Comparison of ENCODE assay signal across 8 cellular contexts in the genomic region with DNA sequence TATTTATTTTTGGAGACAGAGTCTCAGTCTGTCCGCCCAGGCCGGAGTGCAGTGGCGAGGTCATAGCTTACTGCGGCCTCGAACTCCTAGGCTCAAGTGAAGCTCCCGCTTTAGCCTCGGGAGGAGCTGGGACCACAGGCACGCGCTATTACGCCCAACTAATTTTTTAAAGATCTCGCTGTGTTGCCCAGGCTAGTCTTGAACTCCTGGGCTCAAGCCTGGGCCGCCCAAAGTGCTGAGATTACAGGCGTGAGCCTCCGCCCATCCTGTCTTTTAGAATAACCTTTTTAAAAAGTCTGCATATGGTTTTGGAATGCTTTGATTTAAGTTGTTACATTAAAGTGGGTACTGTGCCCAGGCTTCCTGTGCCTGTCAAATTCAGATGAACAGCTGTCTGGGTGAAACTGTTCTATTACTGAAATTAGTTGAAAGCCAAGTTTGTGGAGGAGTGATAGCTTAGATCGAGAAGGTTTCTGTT. TPM values are rescaled to one million over a fixed set of nuclear protein-coding genes. Genes with fewer than 3 reads are reported as not detected.
DNase-seq lines count a peak whose midpoint lies in the region; ATAC-seq and TF ChIP-seq lines count a peak whose summit lies in the region.

No MANE protein-coding gene starts in this region.

- peaks cover 53% of the 10 kb centered on the region for H3K79me2 ChIP-seq in ACC112 (ENCODE audit: control insufficient read depth, insufficient read depth, low read length, unreplicated experiment)

- H3K36me3 ChIP-seq in ACC112 (ENCODE audit: insufficient read depth, low read length): no peaks in the 10 kb centered on the region
- H3K36me3 ChIP-seq in left ventricle myocardium inferior: no peaks in the 10 kb centered on the region

- peaks cover 14% of the 10 kb centered on the region for H3K36me3 Mint-ChIP-seq in activated T-cell treated with anti-CD3 and anti-CD28 coated beads, Interleukin-2, amount 50 U/mL, for 4 hours (ENCODE audit: insufficient read depth)

- H3K27ac ChIP-seq in ACC112 (ENCODE audit: low read depth, low read length) (peak overlapping the region; percentile 93), left ventricle myocardium inferior (replicated peaks) (peak overlapping the region; percentile 94), skin epidermis (peak overlapping the region in 20 of 21 experiments; percentile 84 to 99 (median 94))

- H3K9me3 ChIP-seq in left ventricle myocardium inferior (replicated peaks): no peaks in the 10 kb centered on the region

- H3K4me3 ChIP-seq in ACC112 (ENCODE audit: low read depth, low read length): peak overlapping the region; percentile 95
- peak overlapping the region; percentile 87 for H3K4me3 ChIP-seq in left ventricle myocardium inferior
- H3K4me3 ChIP-seq in skin epidermis: peak overlapping the region; percentile 51 to 84 (median 81)

- H2AFZ ChIP-seq in ACC112 (ENCODE audit: low read length, unreplicated experiment): no peak overlapping the region

- peaks cover 45% of the 10 kb centered on the region for H3K4me1 Mint-ChIP-seq in activated T-cell treated with anti-CD3 and anti-CD28 coated beads, Interleukin-2, amount 50 U/mL, for 4 hours (ENCODE audit: low read depth)

- peak; percentile 8 for DNase-seq in activated T-cell treated with anti-CD3 and anti-CD28 coated beads, Interleukin-2, amount 50 U/mL, for 4 hours
- DNase-seq in left ventricle myocardium inferior: no peak
- no peak for DNase-seq in SHP77 (lab: John Stamatoyannopoulos, UW)
- no peak for DNase-seq in SW 1271 (lab: John Stamatoyannopoulos, UW)

- H3K27me3 ChIP-seq in ACC112 (ENCODE audit: insufficient read depth, low read length): no peaks in the 10 kb centered on the region
- H3K27me3 ChIP-seq in left ventricle myocardium inferior (ENCODE audit: low read depth): no peaks in the 10 kb centered on the region

- intact Hi-C loops in left ventricle myocardium inferior (cut with micrococcal nuclease): no loop called here

- TF ChIP-seq CTCF in left ventricle myocardium inferior (IDR thresholded peaks at IDR 0.05; ENCODE audit: borderline replicate concordance): no peak

- H3K27me3 Mint-ChIP-seq in activated T-cell treated with anti-CD3 and anti-CD28 coated beads, Interleukin-2, amount 50 U/mL, for 4 hours (ENCODE audit: low read depth): no peaks in the 10 kb centered on the region

- ATAC-seq in GM19452 (IDR thresholded peaks at IDR 0.05; ENCODE audit: unreplicated experiment): peak; percentile 43
- ATAC-seq in HG03521 (IDR thresholded peaks at IDR 0.05; ENCODE audit: unreplicated experiment): peak; percentile 13
- ATAC-seq in activated T-cell treated with anti-CD3 and anti-CD28 coated beads, Interleukin-2, amount 50 U/mL, for 4 hours: peak; percentile 48 to 51

- H3K9me3 Mint-ChIP-seq in activated T-cell treated with anti-CD3 and anti-CD28 coated beads, Interleukin-2, amount 50 U/mL, for 4 hours: no peaks in the 10 kb centered on the region

- H3K4me1 ChIP-seq in ACC112 (ENCODE audit: control insufficient read depth, insufficient read depth, low read length, unreplicated experiment): peaks cover 17% of the 10 kb centered on the region
- H3K4me1 ChIP-seq in left ventricle myocardium inferior: peaks cover 74% of the 10 kb centered on the region

- H3K4me3 Mint-ChIP-seq in activated T-cell treated with anti-CD3 and anti-CD28 coated beads, Interleukin-2, amount 50 U/mL, for 4 hours: peak overlapping the region; percentile 97

RNA-seq across cellular contexts. Expression of gene RAB3GAP1, which starts 0.9 kb away (rescaled TPM):
- 10 to 100 TPM; 33.4 to 38.6 (median 36.7) TPM for total RNA-seq in activated T-cell treated with anti-CD3 and anti-CD28 coated beads, Interleukin-2, amount 50 U/mL, for 4 hours
- total RNA-seq in left ventricle myocardium inferior: 48.6 TPM

RNA-seq across cellular contexts. Expression of gene MAP3K19, which starts 5.8 kb away (rescaled TPM):
- not detected for total RNA-seq in activated T-cell treated with anti-CD3 and anti-CD28 coated beads, Interleukin-2, amount 50 U/mL, for 4 hours
- total RNA-seq in left ventricle myocardium inferior: not detected
